ENCODE assay signal across 8 cellular contexts in the genomic region with DNA sequence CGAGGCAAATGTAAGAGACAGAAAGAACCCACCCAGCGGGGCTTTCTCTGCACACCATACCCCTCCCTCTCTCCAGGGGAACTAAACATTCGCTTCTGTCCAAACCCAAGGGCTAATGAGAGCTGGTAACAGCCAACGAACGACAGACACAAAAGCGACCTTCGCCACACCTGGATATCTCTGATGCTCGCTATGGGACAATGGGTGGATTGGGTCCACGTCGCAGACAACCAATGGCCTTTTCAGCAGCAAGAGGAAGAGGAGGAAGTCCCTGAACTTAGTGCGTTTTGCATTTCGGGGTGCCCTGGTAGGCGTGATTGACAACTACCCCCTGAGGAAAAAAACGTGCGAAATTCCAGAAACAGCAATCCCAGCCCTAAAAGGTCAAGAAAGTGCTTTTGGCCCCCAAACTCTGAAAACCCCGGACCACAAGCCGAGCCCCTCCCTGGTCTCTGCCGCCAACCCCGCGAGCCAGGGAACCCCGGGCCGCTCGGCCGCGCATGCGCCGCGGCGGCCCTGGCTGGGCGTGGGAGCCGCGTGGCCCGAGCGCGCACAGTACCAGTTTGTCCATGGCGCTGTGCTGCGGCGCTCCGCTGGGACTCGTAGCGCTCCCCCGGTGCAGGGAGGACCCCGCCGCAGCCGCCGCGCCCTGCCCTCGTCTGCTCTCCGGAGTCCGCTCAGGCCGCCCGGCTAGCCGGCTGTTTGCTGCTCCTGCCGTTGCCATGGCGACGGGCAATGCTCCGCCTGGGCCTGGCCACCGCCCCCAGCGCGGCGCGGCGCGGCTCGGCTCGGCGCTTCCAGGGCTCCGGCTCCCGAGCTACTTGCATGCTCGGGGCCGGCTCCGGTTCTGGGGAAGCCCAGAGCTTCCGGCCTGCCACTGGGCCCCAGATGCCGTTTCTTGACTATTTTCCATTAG.
DNase-seq lines count a peak whose midpoint lies in the region; ATAC-seq and TF ChIP-seq lines count a peak whose summit lies in the region.

No MANE protein-coding gene starts in this region.

- no peaks in the 10 kb centered on the region for H3K36me3 Mint-ChIP-seq in T-helper 1 cell treated with Interleukin-12 subunit alpha and Interleukin-12 subunit beta and Interleukin-4 antibody, amounts not matched to agents 30 μg/mL and 1 μg/mL, for 36 hours (ENCODE audit: low read depth)

- peaks cover 4% of the 10 kb centered on the region for H3K4me1 ChIP-seq in A673 (ENCODE audit: insufficient read depth, low read length, poor library complexity, severe bottlenecking)

- POLR2A ChIA-PET in A673 (lab: Charles Lee; ENCODE audit: low non-redundant PET), result no interaction called here

- H3K4me3 ChIP-seq in A673 (ENCODE audit: low read depth, low read length, poor library complexity, severe bottlenecking) (peak overlapping the region; percentile 49), coronary artery (peak overlapping the region; percentile 74)

- peak overlapping the region; percentile 67 for H3K4me3 Mint-ChIP-seq in T-helper 1 cell treated with Interleukin-12 subunit alpha and Interleukin-12 subunit beta and Interleukin-4 antibody, amounts not matched to agents 30 μg/mL and 1 μg/mL, for 36 hours

- BruUV-seq in A673 (replicated peaks; lab: Mats Ljungman, UMichigan), result no TSS peak

- H3K9me3 Mint-ChIP-seq in T-helper 1 cell treated with Interleukin-12 subunit alpha and Interleukin-12 subunit beta and Interleukin-4 antibody, amounts not matched to agents 30 μg/mL and 1 μg/mL, for 36 hours, result no peaks in the 10 kb centered on the region

- CTCF ChIA-PET in A673 (lab: Charles Lee), result interaction anchor here (1.0 kb wide), 1 partner anchor 259 kb away, joined by 3 read pairs; no protein-coding TSS in a partner anchor

- no peak overlapping the region for H3K27ac Mint-ChIP-seq in T-helper 1 cell treated with Interleukin-12 subunit alpha and Interleukin-12 subunit beta and Interleukin-4 antibody, amounts not matched to agents 30 μg/mL and 1 μg/mL, for 36 hours

- intact Hi-C loops in A673 (cut with micrococcal nuclease; ENCODE audit: unreplicated experiment), result no loop called here

- ATAC-seq in GM18502 (IDR thresholded peaks at IDR 0.05; ENCODE audit: poor library complexity, unreplicated experiment) (peak; percentile 96), HG02870 (IDR thresholded peaks at IDR 0.05; ENCODE audit: unreplicated experiment) (peak; percentile 92)

- no peaks in the 10 kb centered on the region for H3K36me3 ChIP-seq in A673 (ENCODE audit: insufficient read depth, low read length, poor library complexity, severe bottlenecking)

- H3K27me3 Mint-ChIP-seq in T-helper 1 cell treated with Interleukin-12 subunit alpha and Interleukin-12 subunit beta and Interleukin-4 antibody, amounts not matched to agents 30 μg/mL and 1 μg/mL, for 36 hours (ENCODE audit: low read depth), result peaks cover 27% of the 10 kb centered on the region

- H3K9me3 ChIP-seq in A673 (ENCODE audit: low read depth, low read length, poor library complexity, severe bottlenecking), result no peaks in the 10 kb centered on the region

- DNase-seq in A673 (ENCODE audit: low spot score) (peak; percentile 89), NCI-H1436 treated with DMSO at 0.1 percent for 48 hours (lab: John Stamatoyannopoulos, UW) (peak; percentile 1), coronary artery (ENCODE audit: low spot score) (peak; percentile 92), kidney tubule cell (ENCODE audit: low spot score) (peak; percentile 95)
- peak; percentile 16 to 43 for DNase-seq in stimulated activated CD4-positive, alpha-beta T cell treated with anti-CD3 and anti-CD28 coated beads, Interleukin-12 subunit alpha, Interleukin-12 subunit beta, amount 100 ng/mL, for 24 hours (ENCODE audit: low read depth in 2 of 2)

- peaks cover 4% of the 10 kb centered on the region for H3K4me1 Mint-ChIP-seq in T-helper 1 cell treated with Interleukin-12 subunit alpha and Interleukin-12 subunit beta and Interleukin-4 antibody, amounts not matched to agents 30 μg/mL and 1 μg/mL, for 36 hours (ENCODE audit: low read depth)

- no peak for TF ChIP-seq CTCF in A673 (conservative IDR thresholded peaks at IDR 0.05; ENCODE audit: low read depth, low read length)
- TF ChIP-seq CTCF in coronary artery (IDR thresholded peaks at IDR 0.05), result no peak

- no peak overlapping the region for H3K27ac ChIP-seq in A673 (ENCODE audit: low read depth, low read length, poor library complexity, severe bottlenecking)
- H3K27ac ChIP-seq in coronary artery, result peak overlapping the region; percentile 21 to 53

- H3K27me3 ChIP-seq in A673 (replicated peaks; ENCODE audit: insufficient read depth, low read depth, low read length, poor library complexity), result peaks cover 19% of the 10 kb centered on the region

Comparison
In these comparisons a context has a peak if more than half of its experiments do, and no peak if none do; other contexts are left out.
1. DNase-seq: peak in every context shown above with its lines; median percentile 95 in kidney tubule cell; 92 in coronary artery; 89 in A673; 30 in stimulated activated CD4-positive, alpha-beta T cell treated with anti-CD3 and anti-CD28 coated beads, Interleukin-12 subunit alpha, Interleukin-12 subunit beta, amount 100 ng/mL, for 24 hours; 1 in NCI-H1436 treated with DMSO at 0.1 percent for 48 hours.